8 cellular contexts compared by ENCODE assay signal in genomic region chr17:30476726-30477082, GRCh38. TPM values are rescaled to one million over a fixed set of nuclear protein-coding genes. Genes with fewer than 3 reads are reported as not detected.
DNase-seq lines count a peak whose midpoint lies in the region; ATAC-seq and TF ChIP-seq lines count a peak whose summit lies in the region.

No MANE protein-coding gene starts in this region.

- peak overlapping the region; percentile 82 for H2AFZ ChIP-seq in neuron (ENCODE audit: low read depth, low read length)

- ATAC-seq in HG03432 (IDR thresholded peaks at IDR 0.05; ENCODE audit: unreplicated experiment): peak; percentile 26

- H3K36me3 ChIP-seq in WERI-Rb-1 (peaks cover 25% of the 10 kb centered on the region), esophagus squamous epithelium (peaks cover 0 to 26% (median 5%) of the 10 kb centered on the region in 3 donors), neuron (ENCODE audit: insufficient read depth, low read length) (peaks cover 20% of the 10 kb centered on the region)

- no peak for TF ChIP-seq CTCF in WERI-Rb-1 (IDR thresholded peaks at IDR 0.05; ENCODE audit: low read depth, low read length)
- no peak for TF ChIP-seq CTCF in esophagus squamous epithelium (IDR thresholded peaks at IDR 0.05)

- WGBS in esophagus squamous epithelium, 2 donors: 19% methylated on average over 7 of the region's 7 CpGs

- no peak for TF ChIP-seq POLR2A in esophagus squamous epithelium (IDR thresholded peaks at IDR 0.05)

- H3K4me1 ChIP-seq in esophagus squamous epithelium: peaks cover 5 to 46% (median 18%) of the 10 kb centered on the region in 3 donors
- peaks cover 8% of the 10 kb centered on the region for H3K4me1 ChIP-seq in neuron (ENCODE audit: insufficient read depth, low read length)

- DNase-seq in NCI-H1694 treated with DMSO at 0.1 percent for 48 hours (lab: John Stamatoyannopoulos, UW): peak; percentile 49
- no peak for DNase-seq in NCI-H1694 (lab: John Stamatoyannopoulos, UW)
- DNase-seq in WERI-Rb-1: no peak
- no peak for DNase-seq in esophagus squamous epithelium (lab: John Stamatoyannopoulos, UW)
- no peak for DNase-seq in ureter (ENCODE audit: low spot score)
- no peak for DNase-seq in ACHN

- intact Hi-C loops in esophagus squamous epithelium (cut with DNase I): no loop called here

- H3K9me3 ChIP-seq in WERI-Rb-1 (ENCODE audit: severe bottlenecking) (no peaks in the 10 kb centered on the region), esophagus squamous epithelium (no peaks in the 10 kb centered on the region), neuron (ENCODE audit: low read length) (no peaks in the 10 kb centered on the region)

- in situ Hi-C loops in ACHN (cut with HindIII; ENCODE audit: low pct_ligation_motif_present, low pct_unique_long_range_greater_than_20kb, low sequenced_read_pairs): no loop called here

- H3K4me3 ChIP-seq in WERI-Rb-1 (ENCODE audit: low read depth, low read length) (peak overlapping the region; percentile 60), esophagus squamous epithelium (peak overlapping the region; percentile 71 to 99 (median 87)), neuron (ENCODE audit: low read length) (peak overlapping the region; percentile 68)

- H3K27ac ChIP-seq in WERI-Rb-1 (peak overlapping the region; percentile 25), esophagus squamous epithelium (peak overlapping the region; percentile 91 to 98 (median 94))

- H3K27me3 ChIP-seq in WERI-Rb-1 (ENCODE audit: insufficient read depth, low read depth, severe bottlenecking) (no peaks in the 10 kb centered on the region), esophagus squamous epithelium (no peaks in the 10 kb centered on the region), neuron (ENCODE audit: insufficient read depth, low read length) (no peaks in the 10 kb centered on the region)

RNA-seq across cellular contexts. Expression of gene GOSR1, which starts 0.5 kb away (rescaled TPM):
- 10 to 100 TPM; 19.4 to 50.4 (median 37.7) TPM for total RNA-seq in esophagus squamous epithelium
- 61.0 TPM for total RNA-seq in ureter
